In the genomic region with DNA sequence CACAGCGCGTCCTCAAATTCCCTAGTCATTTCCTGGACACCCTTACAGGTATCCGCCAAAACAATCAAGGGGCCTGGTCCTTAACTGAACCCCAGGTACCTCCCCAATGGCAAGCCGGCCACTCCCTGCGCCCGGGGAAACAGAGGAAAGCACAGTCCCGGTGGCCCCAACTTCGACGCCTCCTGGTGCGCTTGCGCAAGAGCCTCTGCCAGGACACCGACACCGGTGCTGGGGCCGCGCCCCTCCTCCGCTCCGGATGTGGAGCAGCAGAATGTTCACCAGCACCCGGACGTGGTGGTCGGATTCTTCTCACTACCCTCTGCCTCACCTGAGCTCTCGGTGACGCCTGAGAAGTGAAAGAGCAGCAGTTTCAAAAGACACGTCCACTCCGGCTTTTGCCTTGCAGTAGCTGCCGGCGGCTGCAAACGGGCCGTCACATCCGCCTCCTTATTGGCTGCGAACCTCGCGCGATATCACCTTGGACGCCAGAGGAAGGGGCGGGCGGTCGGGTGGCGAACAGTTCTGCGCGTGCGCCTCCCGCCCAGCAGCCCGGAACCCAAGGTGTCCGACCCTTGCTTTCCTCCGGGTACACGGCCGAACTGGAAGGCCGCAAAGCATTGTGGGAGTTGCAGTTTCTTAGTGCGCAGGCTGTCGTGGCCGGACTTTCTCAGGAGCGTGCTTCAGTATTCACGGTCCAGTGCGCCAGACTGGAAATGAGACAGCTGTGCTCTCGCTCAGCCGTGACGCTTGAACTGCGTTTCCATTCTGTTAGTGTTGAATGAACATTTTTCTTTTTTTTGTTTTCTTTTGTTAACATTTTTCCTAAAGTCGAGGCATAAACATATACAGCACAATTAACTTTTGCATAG, we compare ENCODE assay signal across 8 cellular contexts. TPM values are rescaled to one million over a fixed set of nuclear protein-coding genes. Genes with fewer than 3 reads are reported as not detected.
DNase-seq lines count a peak whose midpoint lies in the region; ATAC-seq and TF ChIP-seq lines count a peak whose summit lies in the region.

TXNDC9 (minus strand) TSS at position 423 of the 869 bp plus-strand sequence. CDS start 3,123 bp downstream, outside the sequence.

- DNase-seq in EH (ENCODE audit: low read depth) (peak; percentile 99), GOT3 (lab: John Stamatoyannopoulos, UW) (peak; percentile 97), LHCN-M2 (ENCODE audit: low read depth) (peak; percentile 99), RPMI7951 (ENCODE audit: low read depth) (peak; percentile 100), fibroblast of mammary gland (ENCODE audit: low read depth) (peak; percentile 100)
- peak; percentile 98 for DNase-seq in activated T-helper 1 cell treated with anti-CD3 and anti-CD28 coated beads, Interleukin-12 subunit alpha, Interleukin-12 subunit beta, Interleukin-2, Interleukin-4 antibody, amounts not matched to agents 30 ng/mL and 10 ng/mL and 1 ng/mL, durations not matched to agents 14 hours and 24 hours and 36 hours (ENCODE audit: low spot score)
- DNase-seq in naive thymus-derived CD8-positive, alpha-beta T cell: peak; percentile 95 to 99 (median 97)
- peak; percentile 91 to 97 (median 96) for DNase-seq in stimulated activated naive CD4-positive, alpha-beta T cell (lab: John Stamatoyannopoulos, UW)

- POLR2A ChIA-PET in naive thymus-derived CD8-positive, alpha-beta T cell (lab: Charles Lee): interaction anchor here (0.7 to 3.2 kb wide), 9 partner anchors 16 to 728 kb away, joined by 3 to 25 read pairs (median 5); partner anchors contain the start of genes C2orf15, COA5, LIPT1 and MITD1

- no peak for TF ChIP-seq CTCF in fibroblast of mammary gland (conservative IDR thresholded peaks at IDR 0.05; ENCODE audit: control insufficient read depth, insufficient read depth, low read depth, low read length)

- H3K9me3 Mint-ChIP-seq in activated T-helper 1 cell treated with anti-CD3 and anti-CD28 coated beads, Interleukin-12 subunit alpha, Interleukin-12 subunit beta, Interleukin-2, Interleukin-4 antibody, amounts not matched to agents 30 ng/mL and 10 ng/mL and 1 ng/mL, durations not matched to agents 14 hours and 24 hours and 36 hours: no peaks in the 10 kb centered on the region
- H3K9me3 Mint-ChIP-seq in naive thymus-derived CD8-positive, alpha-beta T cell: no peaks in the 10 kb centered on the region

- intact Hi-C loops in activated T-helper 1 cell treated with anti-CD3 and anti-CD28 coated beads, Interleukin-12 subunit alpha, Interleukin-12 subunit beta, Interleukin-2, Interleukin-4 antibody, amounts not matched to agents 30 ng/mL and 10 ng/mL and 1 ng/mL, durations not matched to agents 14 hours and 24 hours and 36 hours (cut with micrococcal nuclease): loop anchor here (1.0 to 10.0 kb wide), 11 partner anchors 155 to 1916 kb away; partner anchors contain the start of genes C2orf15, CNOT11, COA5 and LIPT1

- H3K27me3 Mint-ChIP-seq in activated T-helper 1 cell treated with anti-CD3 and anti-CD28 coated beads, Interleukin-12 subunit alpha, Interleukin-12 subunit beta, Interleukin-2, Interleukin-4 antibody, amounts not matched to agents 30 ng/mL and 10 ng/mL and 1 ng/mL, durations not matched to agents 14 hours and 24 hours and 36 hours (ENCODE audit: insufficient read depth): no peaks in the 10 kb centered on the region
- H3K27me3 Mint-ChIP-seq in naive thymus-derived CD8-positive, alpha-beta T cell: no peaks in the 10 kb centered on the region

- H3K27ac Mint-ChIP-seq in activated T-helper 1 cell treated with anti-CD3 and anti-CD28 coated beads, Interleukin-12 subunit alpha, Interleukin-12 subunit beta, Interleukin-2, Interleukin-4 antibody, amounts not matched to agents 30 ng/mL and 10 ng/mL and 1 ng/mL, durations not matched to agents 14 hours and 24 hours and 36 hours: no peak within 1 kb of the TSS
- H3K27ac Mint-ChIP-seq in naive thymus-derived CD8-positive, alpha-beta T cell: no peak within 1 kb of the TSS

- peaks cover 43% of the 10 kb centered on the region for H3K4me1 Mint-ChIP-seq in activated T-helper 1 cell treated with anti-CD3 and anti-CD28 coated beads, Interleukin-12 subunit alpha, Interleukin-12 subunit beta, Interleukin-2, Interleukin-4 antibody, amounts not matched to agents 30 ng/mL and 10 ng/mL and 1 ng/mL, durations not matched to agents 14 hours and 24 hours and 36 hours (ENCODE audit: low read depth)
- H3K4me1 Mint-ChIP-seq in naive thymus-derived CD8-positive, alpha-beta T cell: peaks cover 14 to 59% (median 37%) of the 10 kb centered on the region in 4 donors

- H3K4me3 Mint-ChIP-seq in activated T-helper 1 cell treated with anti-CD3 and anti-CD28 coated beads, Interleukin-12 subunit alpha, Interleukin-12 subunit beta, Interleukin-2, Interleukin-4 antibody, amounts not matched to agents 30 ng/mL and 10 ng/mL and 1 ng/mL, durations not matched to agents 14 hours and 24 hours and 36 hours: no peak within 1 kb of the TSS
- H3K4me3 Mint-ChIP-seq in naive thymus-derived CD8-positive, alpha-beta T cell: no peak within 1 kb of the TSS

- H3K36me3 Mint-ChIP-seq in activated T-helper 1 cell treated with anti-CD3 and anti-CD28 coated beads, Interleukin-12 subunit alpha, Interleukin-12 subunit beta, Interleukin-2, Interleukin-4 antibody, amounts not matched to agents 30 ng/mL and 10 ng/mL and 1 ng/mL, durations not matched to agents 14 hours and 24 hours and 36 hours (ENCODE audit: low read depth): peaks cover 18% of the 10 kb centered on the region
- H3K36me3 Mint-ChIP-seq in naive thymus-derived CD8-positive, alpha-beta T cell: peaks cover 4 to 25% (median 12%) of the 10 kb centered on the region in 3 donors

- peak; percentile 78 to 82 for ATAC-seq in naive thymus-derived CD8-positive, alpha-beta T cell

- H3K4me3 ChIP-seq in fibroblast of mammary gland (ENCODE audit: control insufficient read depth, low read depth, low read length): peak within 1 kb of the TSS; percentile 98

RNA-seq across cellular contexts. Expression of gene TXNDC9, which starts in this region (rescaled TPM):
- total RNA-seq in LHCN-M2 (2014; rRNA removed): 56.7 and 74.7 TPM in 2 replicates
- 24.9 TPM for polyA plus RNA-seq in LHCN-M2 (2012)
- total RNA-seq in RPMI7951 (2014; rRNA removed; shearing (Covaris generic)): 146 and 151 TPM in 2 replicates
- 37.0 and 37.3 TPM in 2 replicates for total RNA-seq in activated T-helper 1 cell treated with anti-CD3 and anti-CD28 coated beads, Interleukin-12 subunit alpha, Interleukin-12 subunit beta, Interleukin-2, Interleukin-4 antibody, amounts not matched to agents 30 ng/mL and 10 ng/mL and 1 ng/mL, durations not matched to agents 14 hours and 24 hours and 36 hours
- 10 to 100 TPM; 29.0 to 29.1 TPM for total RNA-seq in naive thymus-derived CD8-positive, alpha-beta T cell
- polyA plus RNA-seq in naive thymus-derived CD8-positive, alpha-beta T cell: 10 to 100 TPM; 44.3 to 53.4 (median 47.6) TPM

Comparison
In these comparisons a context has a peak if more than half of its experiments do, and no peak if none do; other contexts are left out.
1. Peak in every context shown above with its lines: DNase-seq, ATAC-seq and H3K4me3 ChIP-seq.